20 cellular contexts compared by ENCODE assay signal in the genomic region with DNA sequence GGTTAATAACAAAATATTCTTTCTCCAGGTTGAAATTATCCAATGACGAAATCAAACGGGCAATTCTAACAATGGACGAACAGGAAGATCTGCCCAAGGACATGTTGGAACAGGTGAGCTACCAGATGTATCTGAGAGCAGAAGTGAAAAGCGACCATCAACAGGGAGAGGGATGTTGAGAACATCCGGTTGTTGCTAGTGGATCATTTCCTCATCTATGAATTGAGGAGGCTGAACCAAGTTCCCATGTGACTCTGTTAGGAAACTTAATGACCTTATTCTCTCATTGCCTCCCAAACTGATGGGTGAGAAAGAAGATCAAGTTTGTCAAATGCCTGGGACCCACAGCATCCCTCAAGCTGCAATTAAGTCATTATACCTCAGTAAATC.
DNase-seq lines count a peak whose midpoint lies in the region; ATAC-seq and TF ChIP-seq lines count a peak whose summit lies in the region.
"Had no signal": no experiment of that assay in that cellular context is flagged by ENCODE, and none has a peak within 500 bp of the region (broad histone marks: within the 10 kb centered on the region; RNA-seq: fewer than 3 reads in every experiment).

No MANE protein-coding gene starts in this region.

- TF ChIP-seq POLR2A in breast epithelium (IDR thresholded peaks at IDR 0.05), result no peak

- ATAC-seq in Right ventricle myocardium superior (ENCODE audit: poor library complexity) (no peak), HG03354 (IDR thresholded peaks at IDR 0.05; ENCODE audit: poor library complexity, severe bottlenecking, unreplicated experiment) (no peak), GM19463 (IDR thresholded peaks at IDR 0.05; ENCODE audit: unreplicated experiment) (no peak), GM18907 (IDR thresholded peaks at IDR 0.05; ENCODE audit: unreplicated experiment) (no peak), HG03139 (IDR thresholded peaks at IDR 0.05; ENCODE audit: unreplicated experiment) (no peak)
- ATAC-seq: activated CD8-positive, alpha-beta T cell treated with anti-CD3 and anti-CD28 coated beads, Interleukin-2, amount 10 ng/mL, durations not matched to agents 7 days and 5 days; effector memory CD8-positive, alpha-beta T cell; GM23338; left lobe of liver; stimulated activated naive CD8-positive, alpha-beta T cell treated with anti-CD3 and anti-CD28 coated beads, Interleukin-15, Interleukin-2, amounts not matched to agents 100 U/mL and 50 U/mL, for 24 hours had no signal

- H3K27me3 ChIP-seq in left ventricle myocardium inferior (ENCODE audit: low read depth) (no peaks in the 10 kb centered on the region), breast epithelium (no peaks in the 10 kb centered on the region), muscle layer of colon (ENCODE audit: control insufficient read depth in 1 of 2, insufficient read depth in 2 of 2, low read length in 2 of 2) (no peaks in the 10 kb centered on the region)

- no peak overlapping the region for H3K4me3 ChIP-seq in left ventricle myocardium inferior
- H3K4me3 ChIP-seq in breast epithelium, result no peak overlapping the region
- no peak overlapping the region for H3K4me3 ChIP-seq in muscle layer of colon (ENCODE audit: low read depth in 1 of 2, low read length in 2 of 2)
- H3K4me3 ChIP-seq: GM23338 had no signal

- intact Hi-C loops in left ventricle myocardium inferior (cut with micrococcal nuclease) (no loop called here), Right ventricle myocardium superior (cut with DNase I) (no loop called here), breast epithelium (cut with DNase I; ENCODE audit: low total_unique reads) (no loop called here)

- peak overlapping the region; percentile 67 for H3K27ac ChIP-seq in left ventricle myocardium inferior (replicated peaks)
- H3K27ac ChIP-seq in breast epithelium, result peak overlapping the region; percentile 56 to 62
- H3K27ac ChIP-seq in muscle layer of colon (ENCODE audit: low read depth, low read length), result peak overlapping the region; percentile 83
- H3K27ac ChIP-seq: HL-60 had no signal

- H3K4me1 ChIP-seq in left ventricle myocardium inferior, result peaks cover 82% of the 10 kb centered on the region
- no peaks in the 10 kb centered on the region for H3K4me1 ChIP-seq in breast epithelium
- H3K4me1 ChIP-seq in muscle layer of colon (ENCODE audit: insufficient read depth, low read length), result peaks cover 80% of the 10 kb centered on the region

- DNase-seq in left ventricle myocardium inferior, result no peak
- DNase-seq in Right ventricle myocardium superior, result no peak
- DNase-seq in breast epithelium (ENCODE audit: low spot score in 2 of 2), result no peak
- DNase-seq: activated CD8-positive, alpha-beta T cell treated with anti-CD3 and anti-CD28 coated beads, Interleukin-2, amount 10 ng/mL, durations not matched to agents 7 days and 5 days; activated effector memory CD4-positive, alpha-beta T cell treated with anti-CD3 and anti-CD28 coated beads, Interleukin-2, amount 50 U/mL, for 16 hours; effector memory CD8-positive, alpha-beta T cell; GF-D8; Karpas-422; NCI-H2029; NCI-H774; nephron progenitor cell; stimulated activated naive CD8-positive, alpha-beta T cell treated with anti-CD3 and anti-CD28 coated beads, Interleukin-15, Interleukin-2, amounts not matched to agents 100 U/mL and 50 U/mL, for 24 hours had no signal

- peak overlapping the region; percentile 3 for H3K9ac ChIP-seq in muscle layer of colon (ENCODE audit: low read length)

- H3K36me3 ChIP-seq in left ventricle myocardium inferior, result peaks cover 35% of the 10 kb centered on the region
- H3K36me3 ChIP-seq in breast epithelium, result no peaks in the 10 kb centered on the region
- peaks cover 36% of the 10 kb centered on the region for H3K36me3 ChIP-seq in muscle layer of colon (ENCODE audit: insufficient read depth, low read length)

- no peaks in the 10 kb centered on the region for H3K9me3 ChIP-seq in left ventricle myocardium inferior (replicated peaks)
- H3K9me3 ChIP-seq in breast epithelium, result no peaks in the 10 kb centered on the region
- no peaks in the 10 kb centered on the region for H3K9me3 ChIP-seq in muscle layer of colon (ENCODE audit: low read length)

- no peak for TF ChIP-seq CTCF in left ventricle myocardium inferior (IDR thresholded peaks at IDR 0.05; ENCODE audit: borderline replicate concordance)
- TF ChIP-seq CTCF in breast epithelium (IDR thresholded peaks at IDR 0.05), result no peak
